1 cellular context compared by ENCODE assay signal in genomic region chr19:57240311-57241090, GRCh38.
TF ChIP-seq lines count a peak whose summit lies in the region.

Gene ZNF805 (plus strand): TSS chr19:57240632. CDS start chr19:57240892, 260 bp downstream.

TF ChIP-seq in K562, 482 proteins besides CTCF, POLR2A, EP300 and RAD21 (continued from another document and continues in another):
- TF ChIP-seq, protein P1, sequence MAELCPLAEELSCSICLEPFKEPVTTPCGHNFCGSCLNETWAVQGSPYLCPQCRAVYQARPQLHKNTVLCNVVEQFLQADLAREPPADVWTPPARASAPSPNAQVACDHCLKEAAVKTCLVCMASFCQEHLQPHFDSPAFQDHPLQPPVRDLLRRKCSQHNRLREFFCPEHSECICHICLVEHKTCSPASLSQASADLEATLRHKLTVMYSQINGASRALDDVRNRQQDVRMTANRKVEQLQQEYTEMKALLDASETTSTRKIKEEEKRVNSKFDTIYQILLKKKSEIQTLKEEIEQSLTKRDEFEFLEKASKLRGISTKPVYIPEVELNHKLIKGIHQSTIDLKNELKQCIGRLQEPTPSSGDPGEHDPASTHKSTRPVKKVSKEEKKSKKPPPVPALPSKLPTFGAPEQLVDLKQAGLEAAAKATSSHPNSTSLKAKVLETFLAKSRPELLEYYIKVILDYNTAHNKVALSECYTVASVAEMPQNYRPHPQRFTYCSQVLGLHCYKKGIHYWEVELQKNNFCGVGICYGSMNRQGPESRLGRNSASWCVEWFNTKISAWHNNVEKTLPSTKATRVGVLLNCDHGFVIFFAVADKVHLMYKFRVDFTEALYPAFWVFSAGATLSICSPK (IDR thresholded peaks at IDR 0.05; ENCODE audit: borderline replicate concordance) = no peak
- TF ChIP-seq SP2 (IDR thresholded peaks at IDR 0.05; ENCODE audit: extremely low read depth, low read depth, low read length, poor library complexity, severe bottlenecking) = peak; percentile 62
- peak; percentile 90; the same call in 1 of the 2 replicates for TF ChIP-seq SRSF1 (IDR thresholded peaks at IDR 0.05; ENCODE audit: low read depth, low read length)
- peak; percentile 67 for TF ChIP-seq ELF1 (tag; IDR thresholded peaks at IDR 0.05)
- no peak for TF ChIP-seq PHTF2 (CRISPR knock-in tag; IDR thresholded peaks at IDR 0.05)
- no peak for TF ChIP-seq ZNF780A (CRISPR knock-in tag; IDR thresholded peaks at IDR 0.05)
- no peak for TF ChIP-seq ESRRB (CRISPR knock-in tag; IDR thresholded peaks at IDR 0.05; ENCODE audit: borderline replicate concordance)
- TF ChIP-seq MCM2 (IDR thresholded peaks at IDR 0.05; ENCODE audit: low read depth) = no peak
- no peak for TF ChIP-seq ZBTB17 (CRISPR knock-in tag; IDR thresholded peaks at IDR 0.05)
- TF ChIP-seq, protein P2, sequence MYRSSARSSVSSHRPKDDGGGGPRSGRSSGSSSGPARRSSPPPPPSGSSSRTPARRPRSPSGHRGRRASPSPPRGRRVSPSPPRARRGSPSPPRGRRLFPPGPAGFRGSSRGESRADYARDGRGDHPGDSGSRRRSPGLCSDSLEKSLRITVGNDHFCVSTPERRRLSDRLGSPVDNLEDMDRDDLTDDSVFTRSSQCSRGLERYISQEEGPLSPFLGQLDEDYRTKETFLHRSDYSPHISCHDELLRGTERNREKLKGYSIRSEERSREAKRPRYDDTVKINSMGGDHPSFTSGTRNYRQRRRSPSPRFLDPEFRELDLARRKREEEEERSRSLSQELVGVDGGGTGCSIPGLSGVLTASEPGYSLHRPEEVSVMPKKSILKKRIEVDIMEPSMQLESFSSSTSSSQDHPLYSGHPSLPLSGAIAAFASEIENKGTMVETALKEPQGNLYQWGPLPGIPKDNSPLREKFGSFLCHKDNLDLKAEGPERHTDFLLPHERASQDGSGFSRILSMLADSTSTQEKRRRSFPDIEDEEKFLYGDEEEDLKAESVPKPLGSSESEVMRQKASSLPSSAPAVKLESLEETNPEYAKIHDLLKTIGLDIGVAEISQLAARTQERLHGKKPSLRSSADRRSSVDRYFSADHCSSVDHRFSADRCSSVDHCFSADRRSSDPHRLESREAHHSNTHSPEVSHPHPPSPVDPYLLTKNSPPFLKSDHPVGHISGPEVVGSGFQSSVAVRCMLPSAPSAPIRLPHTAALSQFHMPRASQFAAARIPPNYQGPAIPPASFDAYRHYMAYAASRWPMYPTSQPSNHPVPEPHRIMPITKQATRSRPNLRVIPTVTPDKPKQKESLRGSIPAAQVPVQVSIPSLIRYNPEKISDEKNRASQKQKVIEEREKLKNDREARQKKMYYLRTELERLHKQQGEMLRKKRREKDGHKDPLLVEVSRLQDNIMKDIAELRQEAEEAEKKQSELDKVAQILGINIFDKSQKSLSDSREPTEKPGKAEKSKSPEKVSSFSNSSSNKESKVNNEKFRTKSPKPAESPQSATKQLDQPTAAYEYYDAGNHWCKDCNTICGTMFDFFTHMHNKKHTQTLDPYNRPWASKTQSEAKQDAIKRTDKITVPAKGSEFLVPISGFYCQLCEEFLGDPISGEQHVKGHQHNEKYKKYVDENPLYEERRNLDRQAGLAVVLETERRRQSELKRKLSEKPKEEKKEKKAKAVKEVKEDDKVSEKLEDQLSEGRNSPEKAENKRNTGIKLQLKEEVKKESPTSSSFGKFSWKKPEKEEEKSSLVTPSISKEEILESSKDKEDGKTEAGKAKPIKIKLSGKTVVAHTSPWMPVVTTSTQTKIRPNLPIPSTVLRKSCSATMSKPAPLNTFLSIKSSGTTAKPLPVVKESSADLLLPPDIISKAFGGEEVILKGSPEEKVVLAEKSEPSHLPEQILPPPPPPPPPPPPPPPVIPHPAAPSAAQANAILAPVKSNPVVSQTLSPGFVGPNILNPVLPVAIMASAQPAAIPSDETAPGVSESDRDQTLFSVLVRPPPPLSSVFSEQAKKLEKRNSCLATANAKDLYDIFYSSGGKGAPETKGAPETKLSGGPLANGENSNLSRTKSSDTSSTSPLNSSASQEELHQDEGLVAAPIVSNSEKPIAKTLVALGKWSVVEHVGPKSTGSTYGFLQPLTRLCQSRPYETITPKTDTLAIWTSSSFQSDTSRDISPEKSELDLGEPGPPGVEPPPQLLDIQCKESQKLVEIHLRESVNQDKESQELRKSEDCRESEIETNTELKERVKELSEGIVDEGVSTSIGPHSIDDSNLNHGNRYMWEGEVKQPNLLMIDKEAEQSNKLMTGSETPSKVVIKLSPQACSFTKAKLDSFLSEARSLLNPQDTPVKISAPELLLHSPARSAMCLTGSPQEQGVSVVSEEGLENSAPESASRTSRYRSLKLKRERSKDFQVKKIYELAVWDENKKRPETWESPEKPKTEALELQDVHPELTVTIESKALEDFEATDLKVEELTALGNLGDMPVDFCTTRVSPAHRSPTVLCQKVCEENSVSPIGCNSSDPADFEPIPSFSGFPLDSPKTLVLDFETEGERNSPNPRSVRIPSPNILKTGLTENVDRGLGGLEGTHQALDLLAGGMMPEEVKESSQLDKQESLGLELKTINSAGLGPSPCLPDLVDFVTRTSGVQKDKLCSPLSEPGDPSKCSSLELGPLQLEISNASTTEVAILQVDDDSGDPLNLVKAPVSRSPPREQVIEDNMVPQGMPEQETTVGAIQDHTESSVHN (IDR thresholded peaks at IDR 0.05; ENCODE audit: borderline replicate concordance in 1 of 2, low read depth in 1 of 2) = no peak
- TF ChIP-seq, protein P3, sequence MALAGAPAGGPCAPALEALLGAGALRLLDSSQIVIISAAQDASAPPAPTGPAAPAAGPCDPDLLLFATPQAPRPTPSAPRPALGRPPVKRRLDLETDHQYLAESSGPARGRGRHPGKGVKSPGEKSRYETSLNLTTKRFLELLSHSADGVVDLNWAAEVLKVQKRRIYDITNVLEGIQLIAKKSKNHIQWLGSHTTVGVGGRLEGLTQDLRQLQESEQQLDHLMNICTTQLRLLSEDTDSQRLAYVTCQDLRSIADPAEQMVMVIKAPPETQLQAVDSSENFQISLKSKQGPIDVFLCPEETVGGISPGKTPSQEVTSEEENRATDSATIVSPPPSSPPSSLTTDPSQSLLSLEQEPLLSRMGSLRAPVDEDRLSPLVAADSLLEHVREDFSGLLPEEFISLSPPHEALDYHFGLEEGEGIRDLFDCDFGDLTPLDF (CRISPR knock-in tag; IDR thresholded peaks at IDR 0.05) = no peak; the same call in 1 of the 2 replicates
- TF ChIP-seq RBBP5 (IDR thresholded peaks at IDR 0.05; ENCODE audit: borderline replicate concordance, insufficient read depth, low read length, poor library complexity, severe bottlenecking) = no peak
- TF ChIP-seq GTF2E2 (tag; IDR thresholded peaks at IDR 0.05) = no peak
- TF ChIP-seq POLR2H (tag; IDR thresholded peaks at IDR 0.05; ENCODE audit: low read depth) = no peak
- TF ChIP-seq AFF1 (IDR thresholded peaks at IDR 0.05; ENCODE audit: low read depth in 1 of 2, partially characterized antibody in 2 of 2) = peak in 1 of 2 experiments; percentile 25
- TF ChIP-seq ZBTB8A (IDR thresholded peaks at IDR 0.05; ENCODE audit: partially characterized antibody) = no peak
- no peak for TF ChIP-seq SMARCA5 (IDR thresholded peaks at IDR 0.05)
- TF ChIP-seq MECOM (CRISPR knock-in tag; IDR thresholded peaks at IDR 0.05) = no peak
- TF ChIP-seq KAT8 (IDR thresholded peaks at IDR 0.05; ENCODE audit: low read depth) = no peak
- TF ChIP-seq KLF10 (CRISPR knock-in tag; IDR thresholded peaks at IDR 0.05) = no peak
- peak; percentile 66; the same call in 1 of the 2 replicates for TF ChIP-seq CEBPZ (IDR thresholded peaks at IDR 0.05; ENCODE audit: borderline replicate concordance, low read depth, low read length)
- TF ChIP-seq ZNF785 (CRISPR knock-in tag; IDR thresholded peaks at IDR 0.05) = no peak
- TF ChIP-seq ILK (tag; IDR thresholded peaks at IDR 0.05; ENCODE audit: borderline replicate concordance, low read depth) = no peak
- TF ChIP-seq BRD9 (IDR thresholded peaks at IDR 0.05; ENCODE audit: low read depth, partially characterized antibody) = no peak
- no peak for TF ChIP-seq PHB (CRISPR knock-in tag; IDR thresholded peaks at IDR 0.05)
- no peak for TF ChIP-seq MIER1 (IDR thresholded peaks at IDR 0.05; ENCODE audit: low read depth)
- TF ChIP-seq POLR2B (IDR thresholded peaks at IDR 0.05; ENCODE audit: low read depth, partially characterized antibody) = peak; percentile 66
- no peak for TF ChIP-seq MTF1 (CRISPR knock-in tag; IDR thresholded peaks at IDR 0.05; ENCODE audit: borderline replicate concordance)
- TF ChIP-seq, protein P4, sequence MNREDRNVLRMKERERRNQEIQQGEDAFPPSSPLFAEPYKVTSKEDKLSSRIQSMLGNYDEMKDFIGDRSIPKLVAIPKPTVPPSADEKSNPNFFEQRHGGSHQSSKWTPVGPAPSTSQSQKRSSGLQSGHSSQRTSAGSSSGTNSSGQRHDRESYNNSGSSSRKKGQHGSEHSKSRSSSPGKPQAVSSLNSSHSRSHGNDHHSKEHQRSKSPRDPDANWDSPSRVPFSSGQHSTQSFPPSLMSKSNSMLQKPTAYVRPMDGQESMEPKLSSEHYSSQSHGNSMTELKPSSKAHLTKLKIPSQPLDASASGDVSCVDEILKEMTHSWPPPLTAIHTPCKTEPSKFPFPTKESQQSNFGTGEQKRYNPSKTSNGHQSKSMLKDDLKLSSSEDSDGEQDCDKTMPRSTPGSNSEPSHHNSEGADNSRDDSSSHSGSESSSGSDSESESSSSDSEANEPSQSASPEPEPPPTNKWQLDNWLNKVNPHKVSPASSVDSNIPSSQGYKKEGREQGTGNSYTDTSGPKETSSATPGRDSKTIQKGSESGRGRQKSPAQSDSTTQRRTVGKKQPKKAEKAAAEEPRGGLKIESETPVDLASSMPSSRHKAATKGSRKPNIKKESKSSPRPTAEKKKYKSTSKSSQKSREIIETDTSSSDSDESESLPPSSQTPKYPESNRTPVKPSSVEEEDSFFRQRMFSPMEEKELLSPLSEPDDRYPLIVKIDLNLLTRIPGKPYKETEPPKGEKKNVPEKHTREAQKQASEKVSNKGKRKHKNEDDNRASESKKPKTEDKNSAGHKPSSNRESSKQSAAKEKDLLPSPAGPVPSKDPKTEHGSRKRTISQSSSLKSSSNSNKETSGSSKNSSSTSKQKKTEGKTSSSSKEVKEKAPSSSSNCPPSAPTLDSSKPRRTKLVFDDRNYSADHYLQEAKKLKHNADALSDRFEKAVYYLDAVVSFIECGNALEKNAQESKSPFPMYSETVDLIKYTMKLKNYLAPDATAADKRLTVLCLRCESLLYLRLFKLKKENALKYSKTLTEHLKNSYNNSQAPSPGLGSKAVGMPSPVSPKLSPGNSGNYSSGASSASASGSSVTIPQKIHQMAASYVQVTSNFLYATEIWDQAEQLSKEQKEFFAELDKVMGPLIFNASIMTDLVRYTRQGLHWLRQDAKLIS (CRISPR knock-in tag; IDR thresholded peaks at IDR 0.05) = no peak
